ENCODE assay signal across 8 cellular contexts in genomic region chr12:70364695-70365397, GRCh38. TPM values are rescaled to one million over a fixed set of nuclear protein-coding genes. Genes with fewer than 3 reads are reported as not detected.
DNase-seq lines count a peak whose midpoint lies in the region; ATAC-seq, FAIRE-seq and TF ChIP-seq lines count a peak whose summit lies in the region.

No MANE protein-coding gene starts in this region.

- no peak overlapping the region for H2AK5ac ChIP-seq in neuronal stem cell (ENCODE audit: low read depth, low read length)

- DNase-seq in D721Med (ENCODE audit: insufficient read length, low spot score) (no peak), Karpas-422 (peak; percentile 82), neuronal stem cell (ENCODE audit: low spot score) (peak; percentile 11), globus pallidus (ENCODE audit: low spot score) (no peak)
- DNase-seq in effector memory CD4-positive, alpha-beta T cell, result no peak

- peaks cover 8% of the 10 kb centered on the region; the same call in 1 of the 2 replicates for H4K20me1 ChIP-seq in Karpas-422 (ENCODE audit: insufficient read depth, low read depth, low read length)

- no peak for ATAC-seq in GM18502 (IDR thresholded peaks at IDR 0.05; ENCODE audit: poor library complexity, unreplicated experiment)
- no peak for ATAC-seq in GM18511 (IDR thresholded peaks at IDR 0.05; ENCODE audit: unreplicated experiment)
- no peak for ATAC-seq in HG03045 (IDR thresholded peaks at IDR 0.05; ENCODE audit: unreplicated experiment)

- peaks cover 45% of the 10 kb centered on the region for H3K79me2 ChIP-seq in Karpas-422 (ENCODE audit: low read length)

- H2BK120ac ChIP-seq in neuronal stem cell (ENCODE audit: low read depth, low read length), result no peak overlapping the region

- H3K4me2 ChIP-seq in Karpas-422 (ENCODE audit: low read depth, low read length, poor library complexity, severe bottlenecking) (peak overlapping the region; percentile 98), neuronal stem cell (ENCODE audit: insufficient read depth, low read length, poor library complexity, severe bottlenecking) (peak overlapping the region; percentile 90)

- FAIRE-seq in D721Med (lab: Jason Lieb, UNC), result peak; percentile 44

- H3K4me1 ChIP-seq in Karpas-422 (ENCODE audit: low read length) (peaks cover 68% of the 10 kb centered on the region), neuronal stem cell (ENCODE audit: control insufficient read depth in 2 of 2, insufficient read depth in 1 of 2, low read depth in 1 of 2, low read length in 2 of 2) (peaks cover 3 to 4% of the 10 kb centered on the region in 2 donors)
- peaks cover 18% of the 10 kb centered on the region for H3K4me1 ChIP-seq in effector memory CD4-positive, alpha-beta T cell (ENCODE audit: control insufficient read depth, insufficient read depth, low read length, poor library complexity, severe bottlenecking)

- no peak overlapping the region for H3K14ac ChIP-seq in neuronal stem cell (ENCODE audit: low read length)

- H3K36me3 ChIP-seq in Karpas-422 (ENCODE audit: insufficient read depth, low read length), result peaks cover 24% of the 10 kb centered on the region
- no peaks in the 10 kb centered on the region for H3K36me3 ChIP-seq in effector memory CD4-positive, alpha-beta T cell (ENCODE audit: control insufficient read depth, insufficient read depth, low read length)
- H3K36me3 ChIP-seq in neuronal stem cell (replicated peaks in 1 of 2; ENCODE audit: control insufficient read depth in 2 of 2, insufficient read depth in 2 of 2, low read length in 2 of 2), result no peaks in the 10 kb centered on the region

- H2BK12ac ChIP-seq in neuronal stem cell (ENCODE audit: low read length), result no peak overlapping the region

- no CpG with 5 or more reads among the region's 16 CpGs for WGBS in neuronal stem cell (ENCODE audit: extremely low coverage in 2 of 2, insufficient read length in 2 of 2, insufficient replicate concordance in 1 of 2), 2 donors

- no peak overlapping the region for H4K91ac ChIP-seq in neuronal stem cell (ENCODE audit: low read depth, low read length, poor library complexity)

- H3K4me3 ChIP-seq in Karpas-422 (ENCODE audit: low read length) (peak overlapping the region; percentile 98), neuronal stem cell (ENCODE audit: low read length in 2 of 2) (peak overlapping the region; percentile 78 to 83)
- peak overlapping the region; percentile 63 for H3K4me3 ChIP-seq in effector memory CD4-positive, alpha-beta T cell (ENCODE audit: insufficient read depth, low read depth, low read length, poor library complexity, severe bottlenecking)

- H3K79me1 ChIP-seq in neuronal stem cell (ENCODE audit: low read depth, low read length), result no peaks in the 10 kb centered on the region

- no peak overlapping the region for H2AFZ ChIP-seq in Karpas-422 (ENCODE audit: low read length)
- peak overlapping the region; percentile 99 for H2AFZ ChIP-seq in neuronal stem cell (ENCODE audit: low read length)

- H3K23ac ChIP-seq in neuronal stem cell (ENCODE audit: low read depth, low read length, poor library complexity), result no peak overlapping the region

- H3K9me3 ChIP-seq in Karpas-422 (ENCODE audit: low read length) (no peaks in the 10 kb centered on the region), neuronal stem cell (replicated peaks in 1 of 2; ENCODE audit: control insufficient read depth in 2 of 2, insufficient read depth in 1 of 2, low read depth in 1 of 2, low read length in 2 of 2) (peaks cover 0 to 4% of the 10 kb centered on the region in 2 donors)
- no peaks in the 10 kb centered on the region for H3K9me3 ChIP-seq in effector memory CD4-positive, alpha-beta T cell (ENCODE audit: control insufficient read depth, low read length)

- no peak for TF ChIP-seq CTCF in D721Med (IDR thresholded peaks at IDR 0.05; ENCODE audit: insufficient read depth, missing control alignments)

- H3K9me2 ChIP-seq in Karpas-422 (replicated peaks; ENCODE audit: insufficient read depth, low read length), result no peaks in the 10 kb centered on the region

- peak overlapping the region; percentile 97 for H3K9ac ChIP-seq in Karpas-422 (ENCODE audit: low read length)
- H3K9ac ChIP-seq in neuronal stem cell (ENCODE audit: low read depth, low read length, poor library complexity), result no peak overlapping the region

- no peak overlapping the region for H4K8ac ChIP-seq in neuronal stem cell (ENCODE audit: low read depth, low read length)

- no peak overlapping the region for H2BK5ac ChIP-seq in neuronal stem cell (ENCODE audit: low read length)

- H3K27ac ChIP-seq in Karpas-422 (ENCODE audit: low read length) (peak overlapping the region; percentile 92), neuronal stem cell (replicated peaks; ENCODE audit: low read length) (no peak overlapping the region)
- H3K27ac ChIP-seq in effector memory CD4-positive, alpha-beta T cell (ENCODE audit: insufficient read depth, low read length, poor library complexity, severe bottlenecking), result no peak overlapping the region

- no peak overlapping the region for H2BK15ac ChIP-seq in neuronal stem cell (ENCODE audit: low read length)

- no peak overlapping the region for H3K4ac ChIP-seq in neuronal stem cell (ENCODE audit: low read length)

- no peak overlapping the region for H3K18ac ChIP-seq in neuronal stem cell (ENCODE audit: low read length)

- no peaks in the 10 kb centered on the region for H3K27me3 ChIP-seq in Karpas-422 (ENCODE audit: low read length)
- peaks cover 5% of the 10 kb centered on the region for H3K27me3 ChIP-seq in effector memory CD4-positive, alpha-beta T cell (replicated peaks; ENCODE audit: control insufficient read depth, insufficient read depth, low read length, poor library complexity, severe bottlenecking)
- peaks cover 0 to 22% (median 13%) of the 10 kb centered on the region in 3 experiments for H3K27me3 ChIP-seq in neuronal stem cell (ENCODE audit: control insufficient read depth in 3 of 3, insufficient read depth in 3 of 3, low read depth in 1 of 3, low read length in 3 of 3)

RNA-seq across cellular contexts. Expression of gene KCNMB4, which starts 1.2 kb away (rescaled TPM):
- 55.5 and 55.9 TPM in 2 replicates for total RNA-seq in Karpas-422 (2014; rRNA removed; shearing (Covaris generic); ENCODE audit: low replicate concordance)
- 5.2 TPM for polyA plus RNA-seq in neuronal stem cell (2013, experiment 1 of 2)
- 5.1 TPM for polyA plus RNA-seq in neuronal stem cell (2013, experiment 2 of 2)

Comparison
In these comparisons a context has a peak if more than half of its experiments do, and no peak if none do; other contexts are left out.
1. DNase-seq: peak in Karpas-422 (single experiment) and neuronal stem cell (single experiment); none in D721Med (single experiment), effector memory CD4-positive, alpha-beta T cell (0 of 3) and globus pallidus (single experiment).
2. Peak in every context shown above with its lines, with median percentiles within 50 percentile points of each other: H3K4me3 ChIP-seq.